ENCODE assay signal across 13 cellular contexts in genomic region chr12:89971880-89972279, GRCh38.
DNase-seq lines count a peak whose midpoint lies in the region; ATAC-seq, FAIRE-seq and TF ChIP-seq lines count a peak whose summit lies in the region.
"Had no signal": no experiment of that assay in that cellular context is flagged by ENCODE, and none has a peak within 500 bp of the region (broad histone marks: within the 10 kb centered on the region; RNA-seq: fewer than 3 reads in every experiment).

No MANE protein-coding gene starts in this region.

- no peak overlapping the region for H3K4me2 ChIP-seq in HepG2 (ENCODE audit: low read depth, low read length)

- TF ChIP-seq RAD21 in HepG2 (CRISPR knock-in tag; IDR thresholded peaks at IDR 0.05), result no peak

- H3K9me3 Mint-ChIP-seq in activated naive CD8-positive, alpha-beta T cell treated with anti-CD3 and anti-CD28 coated beads for 36 hours, result no peaks in the 10 kb centered on the region

- BruUV-seq in HepG2 (replicated peaks; lab: Mats Ljungman, UMichigan), result no TSS peak

- no peak overlapping the region for H3K27ac Mint-ChIP-seq in activated naive CD8-positive, alpha-beta T cell treated with anti-CD3 and anti-CD28 coated beads for 36 hours

- H4K20me1 ChIP-seq in HepG2 (ENCODE audit: insufficient read depth, low read length), result no peaks in the 10 kb centered on the region

- no peaks in the 10 kb centered on the region for H3K36me3 Mint-ChIP-seq in activated naive CD8-positive, alpha-beta T cell treated with anti-CD3 and anti-CD28 coated beads for 36 hours

- in situ Hi-C loops in HepG2 (cut with HindIII; ENCODE audit: extremely low pct_ligation_motif_present, low pct_unique_long_range_greater_than_20kb), result loop anchor here (25.0 kb wide), 1 partner anchor 435 kb away; the partner anchor contains the start of gene POC1B

- TF ChIP-seq CTCF in left ventricle myocardium inferior (IDR thresholded peaks at IDR 0.05; ENCODE audit: borderline replicate concordance) (no peak), HepG2 (CRISPR knock-in tag; IDR thresholded peaks at IDR 0.05) (no peak), upper lobe of right lung (IDR thresholded peaks at IDR 0.05) (no peak)

- DNase-seq in Right ventricle myocardium inferior (ENCODE audit: missing footprints) (no peak), left ventricle myocardium inferior (no peak), dermis blood vessel endothelial cell (peak; percentile 49), HepG2 (ENCODE audit: low spot score) (no peak), upper lobe of right lung (no peak), CD1c-positive myeloid dendritic cell (ENCODE audit: extremely low spot score) (no peak)
- DNase-seq in activated effector memory CD4-positive, alpha-beta T cell treated with anti-CD3 and anti-CD28 coated beads, Interleukin-2, amount 50 U/mL, for 16 hours, result no peak
- DNase-seq in activated naive CD8-positive, alpha-beta T cell treated with anti-CD3 and anti-CD28 coated beads for 36 hours, result no peak
- DNase-seq: ACHN; activated CD4-positive, alpha-beta T cell treated with anti-CD3 and anti-CD28 coated beads for 1 hour; gastrocnemius medialis; NCI-H2081; occipital lobe had no signal

- no peak for TF ChIP-seq POLR2A in HepG2 (IDR thresholded peaks at IDR 0.05; ENCODE audit: insufficient read depth in 1 of 2, low read depth in 2 of 2, low read length in 2 of 2)

- H3K4me3 Mint-ChIP-seq in activated naive CD8-positive, alpha-beta T cell treated with anti-CD3 and anti-CD28 coated beads for 36 hours, result no peak overlapping the region

- H3K9me3 ChIP-seq in left ventricle myocardium inferior (replicated peaks) (no peaks in the 10 kb centered on the region), HepG2 (ENCODE audit: low read length) (no peaks in the 10 kb centered on the region), upper lobe of right lung (no peaks in the 10 kb centered on the region)
- H3K9me3 ChIP-seq: gastrocnemius medialis had no signal

- intact Hi-C loops in Right ventricle myocardium inferior (cut with DNase I) (no loop called here), left ventricle myocardium inferior (cut with micrococcal nuclease) (no loop called here), HepG2 (cut with micrococcal nuclease; ENCODE audit: unreplicated experiment) (no loop called here), upper lobe of right lung (cut with DNase I) (no loop called here)

- peak; percentile 68 for ATAC-seq in Right ventricle myocardium inferior
- ATAC-seq in HepG2, result no peak
- peak; percentile 29 for ATAC-seq in upper lobe of right lung
- ATAC-seq: gastrocnemius medialis had no signal

- POLR2A ChIA-PET in HepG2 (lab: Yijun Ruan, JAX), result no interaction called here

- peaks cover 13% of the 10 kb centered on the region for H3K4me1 Mint-ChIP-seq in activated naive CD8-positive, alpha-beta T cell treated with anti-CD3 and anti-CD28 coated beads for 36 hours

- CTCF ChIA-PET in HepG2 (lab: Yijun Ruan, JAX; ENCODE audit: low intra/inter-chr PET ratio, low total read pairs), result no interaction called here

- H3K36me3 ChIP-seq in left ventricle myocardium inferior, result no peaks in the 10 kb centered on the region
- no peaks in the 10 kb centered on the region for H3K36me3 ChIP-seq in HepG2 (replicated peaks in 1 of 2; ENCODE audit: control insufficient read depth in 1 of 2, insufficient read depth in 2 of 2, low read length in 2 of 2)
- H3K36me3 ChIP-seq in upper lobe of right lung, result no peaks in the 10 kb centered on the region
- H3K36me3 ChIP-seq: gastrocnemius medialis had no signal

- TF ChIP-seq EP300 in HepG2 (IDR thresholded peaks at IDR 0.05; ENCODE audit: low read depth in 2 of 2, low read length in 2 of 2), result no peak
- no peak for TF ChIP-seq EP300 in HepG2 (CRISPR knock-in tag; IDR thresholded peaks at IDR 0.05; ENCODE audit: borderline replicate concordance)

- H3K27me3 Mint-ChIP-seq in activated naive CD8-positive, alpha-beta T cell treated with anti-CD3 and anti-CD28 coated beads for 36 hours, result no peaks in the 10 kb centered on the region

- no peak for FAIRE-seq in HepG2 (lab: Jason Lieb, UNC)

- no peaks in the 10 kb centered on the region for H3K79me2 ChIP-seq in HepG2 (ENCODE audit: insufficient read depth, low read length)

- H3K27ac ChIP-seq in left ventricle myocardium inferior (replicated peaks) (no peak overlapping the region), HepG2 (ENCODE audit: extremely low read length, insufficient read depth, low read length) (no peak overlapping the region), upper lobe of right lung (no peak overlapping the region)
- H3K27ac ChIP-seq: gastrocnemius medialis had no signal

- H3K4me1 ChIP-seq in left ventricle myocardium inferior, result peaks cover 4% of the 10 kb centered on the region
- H3K4me1 ChIP-seq in HepG2 (ENCODE audit: insufficient read depth, low read length), result peaks cover 5% of the 10 kb centered on the region
- no peaks in the 10 kb centered on the region for H3K4me1 ChIP-seq in upper lobe of right lung
- H3K4me1 ChIP-seq: gastrocnemius medialis had no signal

- H3K4me3 ChIP-seq in left ventricle myocardium inferior (no peak overlapping the region), HepG2 (replicated peaks in 1 of 3; ENCODE audit: insufficient read depth in 1 of 3, low read depth in 2 of 3, low read length in 3 of 3) (no peak overlapping the region), upper lobe of right lung (no peak overlapping the region)
- H3K4me3 ChIP-seq: gastrocnemius medialis had no signal

- peaks cover 7% of the 10 kb centered on the region for H3K27me3 ChIP-seq in left ventricle myocardium inferior (ENCODE audit: low read depth)
- no peaks in the 10 kb centered on the region for H3K27me3 ChIP-seq in HepG2 (ENCODE audit: control insufficient read depth in 1 of 2, insufficient read depth in 2 of 2, low read length in 2 of 2)
- no peaks in the 10 kb centered on the region for H3K27me3 ChIP-seq in upper lobe of right lung
- H3K27me3 ChIP-seq: gastrocnemius medialis had no signal

- no peak overlapping the region for H3K9ac ChIP-seq in HepG2 (ENCODE audit: insufficient read depth, low read depth, low read length)

- H2AFZ ChIP-seq in HepG2 (ENCODE audit: low read length), result no peak overlapping the region

TF ChIP-seq in HepG2, 621 proteins besides CTCF, POLR2A, EP300 and RAD21:
- TF ChIP-seq BCL3 (CRISPR knock-in tag; IDR thresholded peaks at IDR 0.05), result no peak
- peak; percentile 35 to 54; a peak in 2 of 4 replicates for TF ChIP-seq MAFK (conservative IDR thresholded peaks at IDR 0.05 in 1 of 2, IDR thresholded peaks at IDR 0.05 in 1 of 2; ENCODE audit: low read length in 2 of 2)
- TF ChIP-seq ZNF766 (CRISPR knock-in tag; IDR thresholded peaks at IDR 0.05; ENCODE audit: borderline replicate concordance), result no peak
